In genomic region chr16:4371481-4372314, GRCh38 we compare ENCODE assay signal across 1 cellular context.
A peak's percentile ranks its signal among the peaks of the same experiment; 100 is the strongest.
TF ChIP-seq lines count a peak whose summit lies in the region.

TSS of gene VASN (plus strand) at chr16:4371848. CDS start at chr16:4380878, 9,030 bp downstream.

TF ChIP-seq in HepG2, 621 proteins besides CTCF, POLR2A, EP300 and RAD21 (continued from another document and continues in another):
- TF ChIP-seq ZNF687 (CRISPR knock-in tag; IDR thresholded peaks at IDR 0.05) (peak; percentile 56; the same call in 1 of the 2 replicates), ARNTL (CRISPR knock-in tag; IDR thresholded peaks at IDR 0.05) (0 out of 2 replicates have a peak, but pooled peaks have one; percentile 66), PAX8 (CRISPR knock-in tag; IDR thresholded peaks at IDR 0.05; ENCODE audit: borderline replicate concordance) (0 out of 2 replicates have a peak, but pooled peaks have one; percentile 34), ZNF264 (CRISPR knock-in tag; IDR thresholded peaks at IDR 0.05) (no peak), ZNF552 (CRISPR knock-in tag; IDR thresholded peaks at IDR 0.05; ENCODE audit: borderline replicate concordance) (no peak), ZNF121 (CRISPR knock-in tag; IDR thresholded peaks at IDR 0.05) (no peak; the same call in 1 of the 2 replicates), NRL (CRISPR knock-in tag; IDR thresholded peaks at IDR 0.05; ENCODE audit: borderline replicate concordance) (0 out of 2 replicates have a peak, but pooled peaks have one; percentile 34), YY1 (IDR thresholded peaks at IDR 0.05; ENCODE audit: insufficient read depth, insufficient replicate concordance, low read depth, low read length) (peak; percentile 52), NFE2L2 (IDR thresholded peaks at IDR 0.05; ENCODE audit: low read length) (no peak), JARID2 (CRISPR knock-in tag; IDR thresholded peaks at IDR 0.05; ENCODE audit: insufficient replicate concordance) (no peak), YEATS4 (CRISPR knock-in tag; IDR thresholded peaks at IDR 0.05; ENCODE audit: borderline replicate concordance) (no peak), ZNF597 (CRISPR knock-in tag; IDR thresholded peaks at IDR 0.05) (no peak), NR2F6 (IDR thresholded peaks at IDR 0.05) (no peak), NR2F6 (CRISPR knock-in tag; IDR thresholded peaks at IDR 0.05) (no peak), FOSL1 (CRISPR knock-in tag; IDR thresholded peaks at IDR 0.05; ENCODE audit: borderline replicate concordance) (no peak), ZNF207 (IDR thresholded peaks at IDR 0.05; ENCODE audit: borderline replicate concordance) (no peak), GATA4 (IDR thresholded peaks at IDR 0.05; ENCODE audit: borderline replicate concordance, low read depth) (peak; percentile 75), ZSCAN20 (CRISPR knock-in tag; IDR thresholded peaks at IDR 0.05; ENCODE audit: borderline replicate concordance) (0 out of 2 replicates have a peak, but pooled peaks have one; percentile 40), TCF12 (IDR thresholded peaks at IDR 0.05) (no peak), TCF12 (CRISPR knock-in tag; IDR thresholded peaks at IDR 0.05) (peak; percentile 80; the same call in 1 of the 2 replicates), TGIF2 (CRISPR knock-in tag; IDR thresholded peaks at IDR 0.05) (no peak), ZNF614 (CRISPR knock-in tag; IDR thresholded peaks at IDR 0.05; ENCODE audit: borderline replicate concordance) (peak; percentile 16; the same call in 1 of the 2 replicates), RFX5 (IDR thresholded peaks at IDR 0.05; ENCODE audit: low read depth, low read length) (0 out of 2 replicates have a peak, but pooled peaks have one; percentile 51), ZNF18 (CRISPR knock-in tag; IDR thresholded peaks at IDR 0.05; ENCODE audit: insufficient replicate concordance) (peak; percentile 44), ZFP90 (CRISPR knock-in tag; IDR thresholded peaks at IDR 0.05; ENCODE audit: borderline replicate concordance) (no peak; the same call in 1 of the 2 replicates), STAT5B (CRISPR knock-in tag; IDR thresholded peaks at IDR 0.05) (peak; percentile 65; the same call in 1 of the 2 replicates), DR1 (CRISPR knock-in tag; IDR thresholded peaks at IDR 0.05) (peak; percentile 99), HCFC1 (IDR thresholded peaks at IDR 0.05; ENCODE audit: low read depth, low read length) (no peak), ZNF777 (CRISPR knock-in tag; IDR thresholded peaks at IDR 0.05) (peak; percentile 6; the same call in 1 of the 2 replicates), AHR (CRISPR knock-in tag; IDR thresholded peaks at IDR 0.05) (0 out of 2 replicates have a peak, but pooled peaks have one; percentile 3), ZFP36L1 (CRISPR knock-in tag; IDR thresholded peaks at IDR 0.05) (peak; percentile 77; the same call in 1 of the 2 replicates), ZNF558 (CRISPR knock-in tag; IDR thresholded peaks at IDR 0.05; ENCODE audit: borderline replicate concordance) (peak; percentile 49; the same call in 1 of the 2 replicates), SIN3A (IDR thresholded peaks at IDR 0.05; ENCODE audit: borderline replicate concordance, low read depth, low read length) (peak; percentile 66; the same call in 1 of the 2 replicates), NFIC (IDR thresholded peaks at IDR 0.05; ENCODE audit: low read length) (no peak), PATZ1 (CRISPR knock-in tag; IDR thresholded peaks at IDR 0.05) (peak; percentile 40; the same call in 1 of the 2 replicates), KAT7 (CRISPR knock-in tag; IDR thresholded peaks at IDR 0.05; ENCODE audit: borderline replicate concordance) (no peak), ZNF747 (CRISPR knock-in tag; IDR thresholded peaks at IDR 0.05; ENCODE audit: borderline replicate concordance) (0 out of 2 replicates have a peak, but pooled peaks have one; percentile 14), HNRNPLL (IDR thresholded peaks at IDR 0.05; ENCODE audit: low read depth, low read length, poor library complexity, severe bottlenecking) (peak; percentile 45), ZNF704 (CRISPR knock-in tag; IDR thresholded peaks at IDR 0.05; ENCODE audit: borderline replicate concordance) (0 out of 2 replicates have a peak, but pooled peaks have one; percentile 57), HMGXB3 (CRISPR knock-in tag; IDR thresholded peaks at IDR 0.05; ENCODE audit: borderline replicate concordance) (no peak), ZNF770 (CRISPR knock-in tag; IDR thresholded peaks at IDR 0.05) (peak; percentile 54; the same call in 1 of the 2 replicates), ZSCAN25 (CRISPR knock-in tag; IDR thresholded peaks at IDR 0.05) (0 out of 2 replicates have a peak, but pooled peaks have one; percentile 37), ZNF605 (CRISPR knock-in tag; IDR thresholded peaks at IDR 0.05) (0 out of 2 replicates have a peak, but pooled peaks have one; percentile 33), FOXA1 (IDR thresholded peaks at IDR 0.05) (no peak), FOXA1 (CRISPR knock-in tag; IDR thresholded peaks at IDR 0.05) (no peak), SMYD3 (CRISPR knock-in tag; IDR thresholded peaks at IDR 0.05) (no peak), ZFP1 (CRISPR knock-in tag; IDR thresholded peaks at IDR 0.05) (no peak), BRD4 (CRISPR knock-in tag; IDR thresholded peaks at IDR 0.05) (no peak), HDAC6 (IDR thresholded peaks at IDR 0.05; ENCODE audit: low read depth, low read length) (no peak), ZNF329 (CRISPR knock-in tag; IDR thresholded peaks at IDR 0.05; ENCODE audit: low read depth) (no peak)
